In the genomic region with DNA sequence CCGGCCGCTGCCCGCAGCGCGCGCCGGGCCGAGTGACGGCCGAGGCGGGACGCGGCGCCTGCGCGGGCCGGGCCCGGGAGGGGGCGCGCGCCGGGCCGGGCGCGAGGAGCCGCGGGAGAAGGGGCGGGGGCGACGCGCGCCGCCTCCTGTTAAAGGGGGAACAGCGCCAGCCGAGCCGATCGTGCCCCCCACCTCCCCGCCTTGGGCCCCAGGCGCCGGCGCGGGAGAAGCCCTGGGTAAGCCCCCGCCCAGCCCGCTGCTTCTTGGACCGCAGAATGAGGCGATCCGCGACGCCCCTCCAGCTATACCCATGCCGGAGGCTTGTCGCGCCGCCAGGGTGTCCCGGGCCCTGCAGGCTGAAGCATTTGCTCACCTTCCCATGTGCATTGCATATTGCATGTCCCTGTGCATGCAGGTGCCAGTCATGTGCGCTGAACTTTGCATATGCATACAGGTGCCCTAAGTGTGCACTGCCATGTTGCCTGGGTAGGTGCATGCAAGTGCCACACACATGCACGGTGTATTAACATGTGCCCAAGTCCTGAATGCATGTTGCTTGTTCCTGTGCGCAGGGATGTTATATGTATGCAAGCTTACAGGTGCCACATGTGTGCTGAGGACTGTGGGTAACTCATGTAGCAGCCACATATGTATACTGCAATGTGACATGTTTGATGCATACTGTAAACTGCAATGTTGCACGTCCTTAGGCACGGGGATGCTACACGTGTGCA, we compare ENCODE assay signal across 8 cellular contexts. TPM values are rescaled to one million over a fixed set of nuclear protein-coding genes. Genes with fewer than 3 reads are reported as not detected.
DNase-seq lines count a peak whose midpoint lies in the region; ATAC-seq lines count a peak whose summit lies in the region.

Gene ADGRB2, minus strand, starts transcription at position 34 of the 734 bp plus-strand sequence. CDS start 7,119 bp downstream, outside the sequence.

- H3K4me1 ChIP-seq in mesodermal cell (ENCODE audit: control insufficient read depth, insufficient read depth, low read length, poor library complexity, severe bottlenecking) = peaks cover 30% of the 10 kb centered on the region
- no peaks in the 10 kb centered on the region for H3K4me1 ChIP-seq in aorta (ENCODE audit: control insufficient read depth in 1 of 2, insufficient read depth in 2 of 2, low read length in 2 of 2)

- intact Hi-C loops in aorta (cut with DNase I) = no loop called here

- no peak for ATAC-seq in aorta (ENCODE audit: low FRiP score)

- DNase-seq in stimulated activated CD4-positive, alpha-beta T cell treated with anti-CD3 and anti-CD28 coated beads, Interleukin-4, amount 100 ng/mL, for 24 hours = peak; percentile 23
- no peak for DNase-seq in stimulated activated CD4-positive, alpha-beta T cell treated with anti-CD3 and anti-CD28 coated beads, Interleukin-12 subunit alpha, Interleukin-12 subunit beta, amount 100 ng/mL, for 4 hours
- DNase-seq in RPMI8226 (peak; percentile 63), aorta (no peak), iPS-NIHi7 (ENCODE audit: extremely low spot score) (no peak), cortex of kidney (lab: John Stamatoyannopoulos, UW) (no peak)

- H3K27me3 ChIP-seq in aorta (ENCODE audit: control insufficient read depth in 1 of 2, insufficient read depth in 2 of 2, low read length in 1 of 2) = no peaks in the 10 kb centered on the region

- peak within 1 kb of the TSS; percentile 56 for H3K4me3 ChIP-seq in mesodermal cell (ENCODE audit: extremely low read depth, insufficient read depth, low read length, poor library complexity, severe bottlenecking)
- peak within 1 kb of the TSS; percentile 32 to 47 for H3K4me3 ChIP-seq in aorta (ENCODE audit: low read length in 2 of 2)

- H3K27ac ChIP-seq in cingulate gyrus (ENCODE audit: low read depth, low read length) = peak within 1 kb of the TSS; percentile 47
- no peak within 1 kb of the TSS for H3K27ac ChIP-seq in mesodermal cell (ENCODE audit: low read depth, low read length, severe bottlenecking)
- H3K27ac ChIP-seq in aorta (ENCODE audit: low read depth in 1 of 2, low read length in 2 of 2) = no peak within 1 kb of the TSS

- WGBS in mesodermal cell (ENCODE audit: insufficient coverage in 2 of 2), 2 experiments = 8% methylated on average over 52 to 57 of the region's 60 CpGs
- WGBS in aorta, 2 donors = 4 to 5% methylated on average over 43 to 60 of the region's 60 CpGs

- H3K36me3 ChIP-seq in mesodermal cell (ENCODE audit: control insufficient read depth, insufficient read depth, low read length) (no peaks in the 10 kb centered on the region), aorta (ENCODE audit: control insufficient read depth in 1 of 2, insufficient read depth in 2 of 2, low read length in 1 of 2) (no peaks in the 10 kb centered on the region)

- H3K9me3 ChIP-seq in mesodermal cell (ENCODE audit: control insufficient read depth, low read length) (no peaks in the 10 kb centered on the region), aorta (ENCODE audit: control insufficient read depth, low read length) (no peaks in the 10 kb centered on the region)

RNA-seq across cellular contexts. Expression of gene ADGRB2, which starts in this region (rescaled TPM):
- polyA plus RNA-seq in mesodermal cell (2013, experiment 1 of 2) = 24.5 TPM
- polyA plus RNA-seq in mesodermal cell (2013, experiment 2 of 2) = 18.7 TPM
- 1 to 10 TPM; 1.8 to 4.6 TPM for total RNA-seq in aorta
- 1 to 10 TPM; 1.8 to 2.4 TPM for polyA plus RNA-seq in aorta

Comparison
In these comparisons a context has a peak if more than half of its experiments do, and no peak if none do; other contexts are left out.
1. DNase-seq: peak in stimulated activated CD4-positive, alpha-beta T cell treated with anti-CD3 and anti-CD28 coated beads, Interleukin-4, amount 100 ng/mL, for 24 hours (single experiment) and RPMI8226 (single experiment); none in stimulated activated CD4-positive, alpha-beta T cell treated with anti-CD3 and anti-CD28 coated beads, Interleukin-12 subunit alpha, Interleukin-12 subunit beta, amount 100 ng/mL, for 4 hours (single experiment), aorta (0 of 2), iPS-NIHi7 (single experiment) and cortex of kidney (single experiment).